Comparison of ENCODE assay signal across 8 cellular contexts in genomic region chr3:141686477-141687280, GRCh38. TPM values are rescaled to one million over a fixed set of nuclear protein-coding genes. Genes with fewer than 3 reads are reported as not detected.
DNase-seq lines count a peak whose midpoint lies in the region; ATAC-seq, FAIRE-seq and TF ChIP-seq lines count a peak whose summit lies in the region.

No MANE protein-coding gene starts in this region.

- H3K27ac ChIP-seq in OCI-LY1 (ENCODE audit: low read depth, low read length, poor library complexity, severe bottlenecking): no peak overlapping the region
- peak overlapping the region; percentile 37 to 60 for H3K27ac ChIP-seq in tibial artery

- ATAC-seq in GM21390 (IDR thresholded peaks at IDR 0.05; ENCODE audit: unreplicated experiment) (no peak), HG03571 (IDR thresholded peaks at IDR 0.05; ENCODE audit: unreplicated experiment) (no peak)

- peak; percentile 74 for FAIRE-seq in GM12892 (lab: Jason Lieb, UNC)

- H3K9me3 ChIP-seq in OCI-LY1 (ENCODE audit: low read length): no peaks in the 10 kb centered on the region
- H3K9me3 ChIP-seq in tibial artery: no peaks in the 10 kb centered on the region

- no peak overlapping the region for H2AFZ ChIP-seq in OCI-LY1 (ENCODE audit: low read length)

- H3K36me3 ChIP-seq in OCI-LY1 (ENCODE audit: insufficient read depth, low read length) (no peaks in the 10 kb centered on the region), tibial artery (no peaks in the 10 kb centered on the region)

- H4K20me1 ChIP-seq in OCI-LY1 (ENCODE audit: insufficient read depth, low read length): no peaks in the 10 kb centered on the region

- no peak for TF ChIP-seq POLR2A in GM12892 (IDR thresholded peaks at IDR 0.05; ENCODE audit: low read depth, low read length)

- no peaks in the 10 kb centered on the region for H3F3A ChIP-seq in OCI-LY1 (ENCODE audit: insufficient read depth, low read length)

- H3K27me3 ChIP-seq in OCI-LY1 (ENCODE audit: insufficient read depth, low read length) (no peaks in the 10 kb centered on the region), tibial artery (no peaks in the 10 kb centered on the region)

- peak overlapping the region; percentile 37 for H3K4me2 ChIP-seq in OCI-LY1 (ENCODE audit: low read length)

- H3K4me3 ChIP-seq in OCI-LY1 (ENCODE audit: low read depth, low read length, poor library complexity, severe bottlenecking) (peak overlapping the region; percentile 20), tibial artery (peak overlapping the region; percentile 39 to 49)

- H3K9me2 ChIP-seq in OCI-LY1 (ENCODE audit: low read depth, low read length): no peaks in the 10 kb centered on the region

- intact Hi-C loops in tibial artery (cut with DNase I; ENCODE audit: low total_unique reads): no loop called here

- peaks cover 11% of the 10 kb centered on the region for H3K4me1 ChIP-seq in OCI-LY1 (ENCODE audit: insufficient read depth, low read length, severe bottlenecking)
- H3K4me1 ChIP-seq in tibial artery: peaks cover 0 to 10% (median 2%) of the 10 kb centered on the region in 4 donors

- DNase-seq in GM12892 (ENCODE audit: insufficient read length): no peak
- DNase-seq in cerebellum (ENCODE audit: low spot score): peak; percentile 5
- DNase-seq in medulla oblongata (ENCODE audit: extremely low spot score): peak; percentile 83
- DNase-seq in tibial artery: peak; percentile 60 to 83
- no peak for DNase-seq in amniotic stem cell (lab: John Stamatoyannopoulos, UW)

- TF ChIP-seq CTCF in OCI-LY1 (IDR thresholded peaks at IDR 0.05; ENCODE audit: low read length): no peak
- no peak for TF ChIP-seq CTCF in tibial artery (IDR thresholded peaks at IDR 0.05)

- H3K79me2 ChIP-seq in OCI-LY1 (ENCODE audit: insufficient read depth, low read length): no peaks in the 10 kb centered on the region

- no peak overlapping the region for H3K9ac ChIP-seq in OCI-LY1 (ENCODE audit: low read length)

RNA-seq across cellular contexts. Expression of gene RNF7, which starts 51.4 kb away (rescaled TPM):
- polyA plus RNA-seq in GM12892 (2012; ENCODE audit: missing spikeins): 71.3 TPM
- total RNA-seq in cerebellum: 20.5 TPM

Comparison
In these comparisons a context has a peak if more than half of its experiments do, and no peak if none do; other contexts are left out.
1. DNase-seq: peak in cerebellum (single experiment), medulla oblongata (single experiment) and tibial artery (2 of 2); none in GM12892 (single experiment) and amniotic stem cell (single experiment).